In genomic region chr6:165571721-165572132, GRCh38 we compare ENCODE assay signal across 14 cellular contexts.
DNase-seq lines count a peak whose midpoint lies in the region; ATAC-seq and TF ChIP-seq lines count a peak whose summit lies in the region.
"Had no signal": no experiment of that assay in that cellular context is flagged by ENCODE, and none has a peak within 500 bp of the region (broad histone marks: within the 10 kb centered on the region; RNA-seq: fewer than 3 reads in every experiment).

No MANE protein-coding gene starts in this region.

- H3K4me1 Mint-ChIP-seq in immature natural killer cell = no peaks in the 10 kb centered on the region

- no peak overlapping the region for H3K4me3 Mint-ChIP-seq in immature natural killer cell

- peaks cover 0 to 2% (median 0%) of the 10 kb centered on the region in 6 donors for H3K9me3 Mint-ChIP-seq in immature natural killer cell

- H3K36me3 Mint-ChIP-seq in immature natural killer cell = no peaks in the 10 kb centered on the region

- H3K27me3 Mint-ChIP-seq in immature natural killer cell (ENCODE audit: low read depth in 3 of 3) = peaks cover 0 to 1% (median 0%) of the 10 kb centered on the region in 3 donors

- no peak overlapping the region for H3K4me3 ChIP-seq in choroid plexus epithelial cell (ENCODE audit: low read depth, low read length)
- H3K4me3 ChIP-seq: ascending aorta, upper lobe of right lung had no signal

- peak; percentile 73 for ATAC-seq in GM21367 (IDR thresholded peaks at IDR 0.05; ENCODE audit: unreplicated experiment)
- peak; percentile 69 for ATAC-seq in HG03095 (IDR thresholded peaks at IDR 0.05; ENCODE audit: unreplicated experiment)
- ATAC-seq: foreskin keratinocyte, upper lobe of right lung had no signal

- peak; percentile 17 for DNase-seq in GM10248 (ENCODE audit: extremely low spot score)
- peak; percentile 71 for DNase-seq in choroid plexus epithelial cell (ENCODE audit: low read depth)
- DNase-seq in NCI-H1694 treated with DMSO at 0.1 percent for 48 hours (lab: John Stamatoyannopoulos, UW) = no peak
- DNase-seq in NCI-H345 treated with DMSO at 0.1 percent for 48 hours (lab: John Stamatoyannopoulos, UW; ENCODE audit: unreplicated experiment) = no peak
- no peak for DNase-seq in activated CD4-positive, CD25-positive, alpha-beta regulatory T cell treated with anti-CD3 and anti-CD28 coated beads, Interleukin-2, amount 50 U/mL, for 72 hours
- no peak for DNase-seq in immature natural killer cell
- DNase-seq: activated CD4-positive, alpha-beta T cell treated with anti-CD3 and anti-CD28 coated beads, Interleukin-2, amount 50 U/mL, for 1 hour; AML-193; Kasumi-1; upper lobe of right lung had no signal

- H3K27ac Mint-ChIP-seq in immature natural killer cell = no peak overlapping the region

- POLR2A ChIA-PET in GM10248 (lab: Yijun Ruan, JAX) = no interaction called here

- TF ChIP-seq CTCF in GM10248 (IDR thresholded peaks at IDR 0.05; ENCODE audit: control extremely low read depth, extremely low read depth, low read depth, missing control alignments) (no peak), choroid plexus epithelial cell (conservative IDR thresholded peaks at IDR 0.05; ENCODE audit: low read depth, low read length) (no peak)

- CTCF ChIA-PET in GM10248 (lab: Yijun Ruan, JAX) = no interaction called here

Comparison
In these comparisons a context has a peak if more than half of its experiments do, and no peak if none do; other contexts are left out.
1. DNase-seq: peak in GM10248 (single experiment) and choroid plexus epithelial cell (single experiment); none in NCI-H1694 treated with DMSO at 0.1 percent for 48 hours (single experiment), NCI-H345 treated with DMSO at 0.1 percent for 48 hours (single experiment), activated CD4-positive, CD25-positive, alpha-beta regulatory T cell treated with anti-CD3 and anti-CD28 coated beads, Interleukin-2, amount 50 U/mL, for 72 hours (single experiment) and immature natural killer cell (0 of 3).